ENCODE assay signal across 40 cellular contexts in the genomic region with DNA sequence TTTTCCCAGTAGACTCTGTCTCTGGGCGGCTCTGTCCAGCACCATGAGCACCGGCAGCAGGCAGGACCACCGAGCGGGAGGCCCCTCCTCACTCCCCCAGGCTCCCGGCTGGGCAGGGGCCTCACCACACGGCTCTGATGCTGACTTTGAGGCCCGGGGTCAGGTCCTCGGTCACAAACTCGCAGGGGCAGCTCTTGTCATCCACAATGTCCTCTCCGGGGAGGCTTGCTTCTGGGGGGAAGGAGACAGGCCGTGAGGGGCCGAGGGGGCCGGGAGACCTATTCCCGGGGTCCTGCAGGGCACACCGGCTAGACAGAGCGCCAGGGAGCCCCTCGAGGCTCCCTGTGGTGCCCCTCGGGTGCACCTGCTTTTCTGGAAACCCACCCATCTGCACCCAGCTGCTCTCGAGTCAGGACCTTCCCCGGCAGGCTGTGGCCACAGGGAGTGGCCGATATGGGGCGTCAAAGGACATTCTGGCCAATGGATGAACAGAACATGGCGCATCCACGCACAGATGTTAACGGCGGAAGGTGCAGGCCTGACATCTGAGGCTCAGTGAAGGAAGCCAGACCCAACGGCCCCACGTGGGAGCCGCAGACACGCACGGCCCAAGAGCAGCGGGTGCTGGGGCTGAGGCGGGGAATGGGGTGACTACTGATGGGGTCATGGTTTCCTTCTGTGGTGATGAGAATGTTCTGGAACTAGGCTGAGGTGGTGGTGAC. TPM values are rescaled to one million over a fixed set of nuclear protein-coding genes. Genes with fewer than 3 reads are reported as not detected.
"Had no signal": no experiment of that assay in that cellular context is flagged by ENCODE, and none has a peak within 500 bp of the region (broad histone marks: within the 10 kb centered on the region; RNA-seq: fewer than 3 reads in every experiment).

No MANE protein-coding gene starts in this region.

- H3K36me3 Mint-ChIP-seq: activated CD8-positive, alpha-beta memory T cell treated with anti-CD3 and anti-CD28 coated beads, Interleukin-2, amount 10 ng/mL, durations not matched to agents 7 days and 5 days; activated naive CD4-positive, alpha-beta T cell treated with anti-CD3 and anti-CD28 coated beads, Interleukin-2, amount 50 U/mL, for 72 hours; activated naive CD8-positive, alpha-beta T cell treated with anti-CD3 and anti-CD28 coated beads for 36 hours; WTC11 had no signal

- FAIRE-seq: astrocyte, TTC549 had no signal

- H3K9me3 ChIP-seq: adrenal gland, body of pancreas, breast epithelium had no signal

- H3K27ac Mint-ChIP-seq: activated CD4-positive, alpha-beta memory T cell treated with anti-CD3 and anti-CD28 coated beads, Interleukin-2, amount 10 ng/mL, durations not matched to agents 7 days and 5 days; activated CD4-positive, alpha-beta T cell treated with anti-CD3 and anti-CD28 coated beads for 36 hours; activated CD4-positive, alpha-beta T cell treated with anti-CD3 and anti-CD28 coated beads, Interleukin-2, amount 10 ng/mL, durations not matched to agents 7 days and 5 days; activated CD8-positive, alpha-beta memory T cell treated with anti-CD3 and anti-CD28 coated beads, Interleukin-2, amount 10 ng/mL, durations not matched to agents 7 days and 5 days; activated CD8-positive, alpha-beta T cell treated with anti-CD3 and anti-CD28 coated beads, Interleukin-2, amount 10 ng/mL, durations not matched to agents 7 days and 5 days; activated naive CD4-positive, alpha-beta T cell treated with anti-CD3 and anti-CD28 coated beads for 36 hours; activated naive CD4-positive, alpha-beta T cell treated with anti-CD3 and anti-CD28 coated beads, Interleukin-2, amount 50 U/mL, for 72 hours; activated naive CD8-positive, alpha-beta T cell treated with anti-CD3 and anti-CD28 coated beads for 36 hours; activated T-cell treated with anti-CD3 and anti-CD28 coated beads, Interleukin-2, amount 50 U/mL, for 24 hours; activated T-helper 1 cell treated with anti-CD3 and anti-CD28 coated beads, Interleukin-12 subunit alpha, Interleukin-12 subunit beta, Interleukin-2, Interleukin-4 antibody, amounts not matched to agents 30 ng/mL and 10 ng/mL and 1 ng/mL, durations not matched to agents 14 hours and 24 hours and 36 hours; activated T-helper 17 cell treated with anti-CD3 and anti-CD28 coated beads, Interleukin-2, amount 50 U/mL, for 72 hours; T-helper 1 cell treated with Interleukin-12 subunit alpha and Interleukin-12 subunit beta and Interleukin-4 antibody, amounts not matched to agents 30 μg/mL and 1 μg/mL, for 36 hours; T-helper 2 cell treated with Interferon-gamma antibody and Interleukin-4, amounts not matched to agents 5 μg/mL and 100 μg/mL, for 36 hours; WTC11 had no signal

- H3K4me1 ChIP-seq: adrenal gland, body of pancreas, breast epithelium had no signal

- H3K9me3 Mint-ChIP-seq: activated CD4-positive, alpha-beta T cell treated with anti-CD3 and anti-CD28 coated beads, Interleukin-2, amount 10 ng/mL, durations not matched to agents 7 days and 5 days; activated naive CD4-positive, alpha-beta T cell treated with anti-CD3 and anti-CD28 coated beads for 36 hours; activated naive CD4-positive, alpha-beta T cell treated with anti-CD3 and anti-CD28 coated beads, Interleukin-2, amount 50 U/mL, for 72 hours; activated naive CD8-positive, alpha-beta T cell treated with anti-CD3 and anti-CD28 coated beads for 36 hours; activated T-cell treated with anti-CD3 and anti-CD28 coated beads, Interleukin-2, amount 50 U/mL, for 24 hours; activated T-helper 1 cell treated with anti-CD3 and anti-CD28 coated beads, Interleukin-12 subunit alpha, Interleukin-12 subunit beta, Interleukin-2, Interleukin-4 antibody, amounts not matched to agents 30 ng/mL and 10 ng/mL and 1 ng/mL, durations not matched to agents 14 hours and 24 hours and 36 hours; activated T-helper 17 cell treated with anti-CD3 and anti-CD28 coated beads, Interleukin-2, amount 50 U/mL, for 72 hours; T-helper 1 cell treated with Interleukin-12 subunit alpha and Interleukin-12 subunit beta and Interleukin-4 antibody, amounts not matched to agents 30 μg/mL and 1 μg/mL, for 36 hours; T-helper 2 cell treated with Interferon-gamma antibody and Interleukin-4, amounts not matched to agents 5 μg/mL and 100 μg/mL, for 36 hours; WTC11 had no signal

- H3K4me3 ChIP-seq: adrenal gland, body of pancreas, breast epithelium had no signal

- H3K4me3 Mint-ChIP-seq: activated CD4-positive, alpha-beta memory T cell treated with anti-CD3 and anti-CD28 coated beads, Interleukin-2, amount 10 ng/mL, durations not matched to agents 7 days and 5 days; activated CD4-positive, alpha-beta T cell treated with anti-CD3 and anti-CD28 coated beads for 36 hours; activated CD4-positive, alpha-beta T cell treated with anti-CD3 and anti-CD28 coated beads, Interleukin-2, amount 10 ng/mL, durations not matched to agents 7 days and 5 days; activated CD8-positive, alpha-beta memory T cell treated with anti-CD3 and anti-CD28 coated beads, Interleukin-2, amount 10 ng/mL, durations not matched to agents 7 days and 5 days; activated CD8-positive, alpha-beta T cell treated with anti-CD3 and anti-CD28 coated beads, Interleukin-2, amount 10 ng/mL, durations not matched to agents 7 days and 5 days; activated naive CD4-positive, alpha-beta T cell treated with anti-CD3 and anti-CD28 coated beads for 36 hours; activated naive CD8-positive, alpha-beta T cell treated with anti-CD3 and anti-CD28 coated beads for 36 hours; activated T-cell treated with anti-CD3 and anti-CD28 coated beads, Interleukin-2, amount 50 U/mL, for 24 hours; activated T-helper 1 cell treated with anti-CD3 and anti-CD28 coated beads, Interleukin-12 subunit alpha, Interleukin-12 subunit beta, Interleukin-2, Interleukin-4 antibody, amounts not matched to agents 30 ng/mL and 10 ng/mL and 1 ng/mL, durations not matched to agents 14 hours and 24 hours and 36 hours; activated T-helper 17 cell treated with anti-CD3 and anti-CD28 coated beads, Interleukin-2, amount 50 U/mL, for 72 hours; T-helper 1 cell treated with Interleukin-12 subunit alpha and Interleukin-12 subunit beta and Interleukin-4 antibody, amounts not matched to agents 30 μg/mL and 1 μg/mL, for 36 hours; T-helper 2 cell treated with Interferon-gamma antibody and Interleukin-4, amounts not matched to agents 5 μg/mL and 100 μg/mL, for 36 hours; WTC11 had no signal

- H3K27me3 ChIP-seq: adrenal gland had no signal

- H3K4me1 Mint-ChIP-seq: activated naive CD8-positive, alpha-beta T cell treated with anti-CD3 and anti-CD28 coated beads for 36 hours; activated T-helper 17 cell treated with anti-CD3 and anti-CD28 coated beads, Interleukin-2, amount 50 U/mL, for 72 hours had no signal

- ATAC-seq: activated CD4-positive, alpha-beta T cell treated with anti-CD3 and anti-CD28 coated beads for 36 hours; activated CD4-positive, CD25-positive, alpha-beta regulatory T cell treated with anti-CD3 and anti-CD28 coated beads, Interleukin-2, amount 50 U/mL, for 24 hours; activated CD8-positive, alpha-beta memory T cell treated with anti-CD3 and anti-CD28 coated beads, Interleukin-2, amount 10 ng/mL, durations not matched to agents 7 days and 5 days; activated CD8-positive, alpha-beta T cell treated with anti-CD3 and anti-CD28 coated beads, Interleukin-2, amount 10 ng/mL, durations not matched to agents 7 days and 5 days; activated naive CD4-positive, alpha-beta T cell treated with anti-CD3 and anti-CD28 coated beads, Interleukin-2, amount 50 U/mL, for 72 hours; activated T-helper 17 cell treated with anti-CD3 and anti-CD28 coated beads, Interleukin-2, amount 50 U/mL, for 72 hours; body of pancreas; WTC11 had no signal

- H3K27me3 Mint-ChIP-seq: activated CD4-positive, alpha-beta memory T cell treated with anti-CD3 and anti-CD28 coated beads, Interleukin-2, amount 10 ng/mL, durations not matched to agents 7 days and 5 days; activated CD4-positive, alpha-beta T cell treated with anti-CD3 and anti-CD28 coated beads, Interleukin-2, amount 10 ng/mL, durations not matched to agents 7 days and 5 days; activated CD8-positive, alpha-beta memory T cell treated with anti-CD3 and anti-CD28 coated beads, Interleukin-2, amount 10 ng/mL, durations not matched to agents 7 days and 5 days had no signal

- H3K36me3 ChIP-seq: adrenal gland, brain microvascular endothelial cell, breast epithelium had no signal

- DNase-seq: activated CD4-positive, alpha-beta memory T cell treated with anti-CD3 and anti-CD28 coated beads, Interleukin-2, amount 10 ng/mL, durations not matched to agents 7 days and 5 days; activated CD4-positive, alpha-beta T cell treated with anti-CD3 and anti-CD28 coated beads for 1 hour; activated CD4-positive, alpha-beta T cell treated with anti-CD3 and anti-CD28 coated beads for 36 hours; activated CD4-positive, alpha-beta T cell treated with anti-CD3 and anti-CD28 coated beads for 48 hours; activated CD4-positive, alpha-beta T cell treated with anti-CD3 and anti-CD28 coated beads, Interleukin-2, amount 10 ng/mL, durations not matched to agents 7 days and 5 days; activated CD4-positive, alpha-beta T cell treated with anti-CD3 and anti-CD28 coated beads, Interleukin-2, amount 50 U/mL, for 48 hours; activated CD4-positive, CD25-positive, alpha-beta regulatory T cell; activated CD8-positive, alpha-beta memory T cell treated with anti-CD3 and anti-CD28 coated beads for 24 hours; activated CD8-positive, alpha-beta memory T cell treated with anti-CD3 and anti-CD28 coated beads, Interleukin-2, amount 10 ng/mL, durations not matched to agents 7 days and 5 days; activated CD8-positive, alpha-beta memory T cell treated with anti-CD3 and anti-CD28 coated beads, Interleukin-2, amount 50 U/mL, for 48 hours; activated CD8-positive, alpha-beta T cell treated with anti-CD3 and anti-CD28 coated beads, Interleukin-2, amount 10 ng/mL, durations not matched to agents 7 days and 5 days; activated effector memory CD4-positive, alpha-beta T cell treated with anti-CD3 and anti-CD28 coated beads, Interleukin-2, amount 50 U/mL, for 16 hours; activated gamma-delta T cell treated with Interleukin-2 at 50 U/mL for 16 hours; activated naive CD4-positive, alpha-beta T cell; activated naive CD4-positive, alpha-beta T cell treated with anti-CD3 and anti-CD28 coated beads for 36 hours; activated naive CD4-positive, alpha-beta T cell treated with anti-CD3 and anti-CD28 coated beads, Interleukin-2, amount 50 U/mL, for 16 hours; activated naive CD8-positive, alpha-beta T cell treated with anti-CD3 and anti-CD28 coated beads for 36 hours; activated T-cell treated with anti-CD3 and anti-CD28 coated beads, Interleukin-2, amount 50 U/mL, for 24 hours; activated T-cell treated with anti-CD3 and anti-CD28 coated beads, Interleukin-2, amount 50 U/mL, for 48 hours; adrenal gland; amniotic stem cell; aorta; body of pancreas; brain microvascular endothelial cell; central memory CD4-positive, alpha-beta T cell; T-helper 1 cell; T-helper 2 cell; T-helper 9 cell; WERI-Rb-1 had no signal

- H3K27ac ChIP-seq: adrenal gland, body of pancreas, brain microvascular endothelial cell, breast epithelium had no signal

RNA-seq across cellular contexts. Expression of gene CHRNA4, which starts 53.0 kb away (rescaled TPM):
- total RNA-seq: activated CD4-positive, alpha-beta memory T cell treated with anti-CD3 and anti-CD28 coated beads, Interleukin-2, amount 10 ng/mL, durations not matched to agents 7 days and 5 days; activated CD4-positive, alpha-beta T cell treated with anti-CD3 and anti-CD28 coated beads for 36 hours; activated CD4-positive, alpha-beta T cell treated with anti-CD3 and anti-CD28 coated beads, Interleukin-2, amount 10 ng/mL, durations not matched to agents 7 days and 5 days; activated CD8-positive, alpha-beta memory T cell treated with anti-CD3 and anti-CD28 coated beads, Interleukin-2, amount 10 ng/mL, durations not matched to agents 7 days and 5 days; activated CD8-positive, alpha-beta T cell treated with anti-CD3 and anti-CD28 coated beads, Interleukin-2, amount 10 ng/mL, durations not matched to agents 7 days and 5 days; activated naive CD4-positive, alpha-beta T cell treated with anti-CD3 and anti-CD28 coated beads for 36 hours; activated naive CD4-positive, alpha-beta T cell treated with anti-CD3 and anti-CD28 coated beads, Interleukin-2, amount 50 U/mL, for 72 hours; activated naive CD8-positive, alpha-beta T cell treated with anti-CD3 and anti-CD28 coated beads for 36 hours; activated T-helper 1 cell treated with anti-CD3 and anti-CD28 coated beads, Interleukin-12 subunit alpha, Interleukin-12 subunit beta, Interleukin-2, Interleukin-4 antibody, amounts not matched to agents 30 ng/mL and 10 ng/mL and 1 ng/mL, durations not matched to agents 14 hours and 24 hours and 36 hours; activated T-helper 17 cell treated with anti-CD3 and anti-CD28 coated beads, Interleukin-2, amount 50 U/mL, for 72 hours; aorta; body of pancreas; breast epithelium; chondrocyte had no signal

RNA-seq across cellular contexts. Expression of gene KCNQ2, which starts 58.3 kb away (rescaled TPM):
- total RNA-seq: activated CD4-positive, alpha-beta memory T cell treated with anti-CD3 and anti-CD28 coated beads, Interleukin-2, amount 10 ng/mL, durations not matched to agents 7 days and 5 days; activated CD4-positive, alpha-beta T cell treated with anti-CD3 and anti-CD28 coated beads for 36 hours; activated CD8-positive, alpha-beta T cell treated with anti-CD3 and anti-CD28 coated beads, Interleukin-2, amount 10 ng/mL, durations not matched to agents 7 days and 5 days; activated naive CD4-positive, alpha-beta T cell treated with anti-CD3 and anti-CD28 coated beads for 36 hours; activated T-helper 1 cell treated with anti-CD3 and anti-CD28 coated beads, Interleukin-12 subunit alpha, Interleukin-12 subunit beta, Interleukin-2, Interleukin-4 antibody, amounts not matched to agents 30 ng/mL and 10 ng/mL and 1 ng/mL, durations not matched to agents 14 hours and 24 hours and 36 hours; aorta; breast epithelium; chondrocyte had no signal
